ENCODE assay signal across 1 cellular context in genomic region chr12:49974677-49975369, GRCh38.
TF ChIP-seq lines count a peak whose summit lies in the region.

No MANE protein-coding gene starts in this region.

TF ChIP-seq in H1, 55 proteins besides CTCF, POLR2A, EP300 and RAD21:
- TF ChIP-seq E2F6 (IDR thresholded peaks at IDR 0.05): no peak
- no peak for TF ChIP-seq CHD7 (IDR thresholded peaks at IDR 0.05; ENCODE audit: insufficient replicate concordance, low read length)
- no peak for TF ChIP-seq FOSL1 (IDR thresholded peaks at IDR 0.05; ENCODE audit: insufficient read depth, low read depth, low read length)
- no peak for TF ChIP-seq BACH1 (IDR thresholded peaks at IDR 0.05; ENCODE audit: low read length)
- TF ChIP-seq BRCA1 (IDR thresholded peaks at IDR 0.05; ENCODE audit: low read depth, low read length): no peak
TF ChIP-seq in H1: peak in this region for 0.
